Comparison of ENCODE assay signal across 32 cellular contexts in the genomic region with DNA sequence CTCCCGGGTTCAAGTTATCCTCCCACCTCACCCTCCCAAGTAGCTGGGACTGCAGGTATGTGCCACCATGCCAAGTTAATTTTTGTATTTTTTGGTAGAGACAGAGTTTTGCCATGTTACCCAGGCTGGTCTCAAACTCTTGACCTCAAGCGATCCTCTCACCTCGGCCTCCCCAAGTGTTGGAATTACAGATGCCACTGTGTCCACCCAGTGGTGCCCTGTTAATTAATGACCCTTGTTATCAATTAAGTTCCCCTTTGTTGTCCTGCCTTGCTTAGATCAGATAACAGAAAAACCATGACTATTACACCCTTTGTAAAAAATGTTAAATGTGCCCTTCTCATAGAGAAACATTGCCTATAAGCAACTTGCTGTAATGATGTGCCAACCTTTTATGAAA. TPM values are rescaled to one million over a fixed set of nuclear protein-coding genes. Genes with fewer than 3 reads are reported as not detected.
"Had no signal": no experiment of that assay in that cellular context is flagged by ENCODE, and none has a peak within 500 bp of the region (broad histone marks: within the 10 kb centered on the region; RNA-seq: fewer than 3 reads in every experiment).

No MANE protein-coding gene starts in this region.

- H3K4me3 ChIP-seq: body of pancreas, MG63, Peyer's patch had no signal

- H3K36me3 Mint-ChIP-seq: activated CD8-positive, alpha-beta memory T cell treated with anti-CD3 and anti-CD28 coated beads, Interleukin-2, amount 10 ng/mL, durations not matched to agents 7 days and 5 days had no signal

- H3K27ac ChIP-seq: body of pancreas, Peyer's patch had no signal

- H3K4me1 Mint-ChIP-seq: activated B cell treated with CpG ODN at 0.5 μM for 24 hours; activated CD4-positive, alpha-beta T cell treated with anti-CD3 and anti-CD28 coated beads, Interleukin-2, amount 10 ng/mL, durations not matched to agents 24 days and 14 days; activated CD8-positive, alpha-beta memory T cell treated with anti-CD3 and anti-CD28 coated beads, Interleukin-2, amount 10 ng/mL, durations not matched to agents 7 days and 5 days; activated naive CD4-positive, alpha-beta T cell treated with anti-CD3 and anti-CD28 coated beads, Interleukin-2, amount 50 U/mL, for 24 hours; central memory CD8-positive, alpha-beta T cell had no signal

- H3K9me3 Mint-ChIP-seq: activated B cell treated with CpG ODN at 0.5 μM for 24 hours; activated CD4-positive, alpha-beta T cell treated with anti-CD3 and anti-CD28 coated beads, Interleukin-2, amount 10 ng/mL, durations not matched to agents 24 days and 14 days; activated naive CD4-positive, alpha-beta T cell treated with anti-CD3 and anti-CD28 coated beads, Interleukin-2, amount 50 U/mL, for 24 hours; activated T-cell treated with anti-CD3 and anti-CD28 coated beads, Interleukin-2, amount 50 U/mL, for 24 hours; activated T-helper 1 cell treated with anti-CD3 and anti-CD28 coated beads, Interleukin-12 subunit alpha, Interleukin-12 subunit beta, Interleukin-2, Interleukin-4 antibody, amounts not matched to agents 30 ng/mL and 10 ng/mL and 1 ng/mL, durations not matched to agents 14 hours and 24 hours and 36 hours; central memory CD8-positive, alpha-beta T cell had no signal

- H3K4me1 ChIP-seq: body of pancreas, Peyer's patch had no signal

- H3K36me3 ChIP-seq: MG63, Peyer's patch had no signal

- H3K9me3 ChIP-seq: body of pancreas, MG63, Peyer's patch had no signal

- H3K27ac Mint-ChIP-seq: activated B cell treated with CpG ODN at 0.5 μM for 24 hours; activated CD4-positive, alpha-beta T cell treated with anti-CD3 and anti-CD28 coated beads, Interleukin-2, amount 10 ng/mL, durations not matched to agents 24 days and 14 days; activated CD8-positive, alpha-beta memory T cell treated with anti-CD3 and anti-CD28 coated beads, Interleukin-2, amount 10 ng/mL, durations not matched to agents 7 days and 5 days; activated naive CD4-positive, alpha-beta T cell treated with anti-CD3 and anti-CD28 coated beads, Interleukin-2, amount 50 U/mL, for 24 hours; activated T-cell treated with anti-CD3 and anti-CD28 coated beads, Interleukin-2, amount 50 U/mL, for 24 hours; activated T-helper 1 cell treated with anti-CD3 and anti-CD28 coated beads, Interleukin-12 subunit alpha, Interleukin-12 subunit beta, Interleukin-2, Interleukin-4 antibody, amounts not matched to agents 30 ng/mL and 10 ng/mL and 1 ng/mL, durations not matched to agents 14 hours and 24 hours and 36 hours; T-helper 17 cell had no signal

- H3K27me3 ChIP-seq: Peyer's patch had no signal

- ATAC-seq: activated CD8-positive, alpha-beta memory T cell treated with anti-CD3 and anti-CD28 coated beads, Interleukin-2, amount 10 ng/mL, durations not matched to agents 7 days and 5 days; body of pancreas; T-helper 17 cell had no signal

- H3K4me3 Mint-ChIP-seq: activated B cell treated with CpG ODN at 0.5 μM for 24 hours; activated CD4-positive, alpha-beta T cell treated with anti-CD3 and anti-CD28 coated beads, Interleukin-2, amount 10 ng/mL, durations not matched to agents 24 days and 14 days; activated CD8-positive, alpha-beta memory T cell treated with anti-CD3 and anti-CD28 coated beads, Interleukin-2, amount 10 ng/mL, durations not matched to agents 7 days and 5 days; activated naive CD4-positive, alpha-beta T cell treated with anti-CD3 and anti-CD28 coated beads, Interleukin-2, amount 50 U/mL, for 24 hours; activated T-cell treated with anti-CD3 and anti-CD28 coated beads, Interleukin-2, amount 50 U/mL, for 24 hours; activated T-helper 1 cell treated with anti-CD3 and anti-CD28 coated beads, Interleukin-12 subunit alpha, Interleukin-12 subunit beta, Interleukin-2, Interleukin-4 antibody, amounts not matched to agents 30 ng/mL and 10 ng/mL and 1 ng/mL, durations not matched to agents 14 hours and 24 hours and 36 hours; central memory CD8-positive, alpha-beta T cell; T-helper 17 cell had no signal

- DNase-seq: activated B cell treated with CpG ODN at 0.5 μM for 24 hours; activated CD4-positive, alpha-beta T cell treated with anti-CD3 and anti-CD28 coated beads for 1 hour; activated CD4-positive, alpha-beta T cell treated with anti-CD3 and anti-CD28 coated beads, Interleukin-2, amount 10 ng/mL, durations not matched to agents 24 days and 14 days; activated CD4-positive, alpha-beta T cell treated with anti-CD3 and anti-CD28 coated beads, Interleukin-2, amount 50 U/mL, for 48 hours; activated CD8-positive, alpha-beta memory T cell treated with anti-CD3 and anti-CD28 coated beads, Interleukin-2, amount 10 ng/mL, durations not matched to agents 7 days and 5 days; activated effector memory CD4-positive, alpha-beta T cell treated with Interleukin-2 at 50 U/mL for 16 hours; activated naive CD4-positive, alpha-beta T cell; activated T-cell treated with anti-CD3 and anti-CD28 coated beads, Interleukin-2, amount 50 U/mL, for 24 hours; aorta; body of pancreas; MG63; MV-4-11; NCI-H1092 treated with DMSO at 0.1 percent for 48 hours; NCI-H1417 treated with DMSO at 0.1 percent for 48 hours; NCI-H1694; NCI-H2029; NCI-H2107; NCI-H2171 treated with DMSO at 0.1 percent for 48 hours; NCI-H226; NCI-H526; NCI-H82; Peyer's patch; SHP77 treated with DMSO at 0.1 percent for 48 hours; T-helper 17 cell; T-helper 9 cell had no signal

RNA-seq across cellular contexts. Expression of gene IGFL1, which starts 34.4 kb away (rescaled TPM):
- total RNA-seq: activated B cell treated with CpG ODN at 0.5 μM for 24 hours; activated CD4-positive, alpha-beta T cell treated with anti-CD3 and anti-CD28 coated beads, Interleukin-2, amount 10 ng/mL, durations not matched to agents 24 days and 14 days; activated CD8-positive, alpha-beta memory T cell treated with anti-CD3 and anti-CD28 coated beads, Interleukin-2, amount 10 ng/mL, durations not matched to agents 7 days and 5 days; activated T-helper 1 cell treated with anti-CD3 and anti-CD28 coated beads, Interleukin-12 subunit alpha, Interleukin-12 subunit beta, Interleukin-2, Interleukin-4 antibody, amounts not matched to agents 30 ng/mL and 10 ng/mL and 1 ng/mL, durations not matched to agents 14 hours and 24 hours and 36 hours; aorta; body of pancreas; bronchial epithelial cell; NCI-H460; OCI-LY7; Peyer's patch; SK-MEL-5; T-helper 17 cell had no signal

RNA-seq across cellular contexts. Expression of gene IGFL2, which starts 47.1 kb away (rescaled TPM):
- total RNA-seq: activated B cell treated with CpG ODN at 0.5 μM for 24 hours; activated CD8-positive, alpha-beta memory T cell treated with anti-CD3 and anti-CD28 coated beads, Interleukin-2, amount 10 ng/mL, durations not matched to agents 7 days and 5 days; body of pancreas; bronchial epithelial cell; NCI-H460; OCI-LY7; Peyer's patch; SK-MEL-5 had no signal
